In the genomic region with DNA sequence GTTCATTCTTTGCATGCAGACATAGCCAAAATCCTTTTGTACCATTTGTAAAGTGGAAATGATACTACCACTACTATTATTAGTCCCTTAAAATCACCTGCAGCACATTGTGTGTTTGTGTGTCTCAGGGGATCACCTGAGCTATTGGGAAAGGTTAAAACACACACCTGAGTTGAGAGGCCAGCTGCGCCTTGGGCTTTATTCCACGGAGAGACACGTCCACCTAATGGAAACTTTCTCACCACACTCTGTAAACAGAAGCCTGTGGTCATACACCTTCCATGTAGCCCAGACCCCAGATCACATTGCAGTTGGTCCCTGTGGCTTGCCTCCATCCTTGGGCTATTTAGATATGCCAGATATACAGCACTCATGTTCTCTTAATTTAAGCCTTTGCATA, we compare ENCODE assay signal across 23 cellular contexts.
"Had no signal": no experiment of that assay in that cellular context is flagged by ENCODE, and none has a peak within 500 bp of the region (broad histone marks: within the 10 kb centered on the region; RNA-seq: fewer than 3 reads in every experiment).

No MANE protein-coding gene starts in this region.

- ATAC-seq: activated T-cell treated with anti-CD3 and anti-CD28 coated beads, Interleukin-2, amount 50 U/mL, for 72 hours; K562; T-helper 17 cell; WTC11 had no signal

- H3K27ac ChIP-seq: adrenal gland had no signal

- H3K4me3 ChIP-seq: adrenal gland, K562 had no signal

- H3K9me3 ChIP-seq: adrenal gland had no signal

- H3K4me1 ChIP-seq: adrenal gland had no signal

- DNase-seq: activated CD4-positive, alpha-beta memory T cell treated with anti-CD3 and anti-CD28 coated beads for 36 hours; activated CD4-positive, alpha-beta T cell treated with anti-CD3 and anti-CD28 coated beads for 1 hour; activated CD4-positive, alpha-beta T cell treated with anti-CD3 and anti-CD28 coated beads, Interleukin-2, amount 10 ng/mL, durations not matched to agents 7 days and 5 days; activated CD8-positive, alpha-beta memory T cell treated with anti-CD3 and anti-CD28 coated beads for 24 hours; activated gamma-delta T cell treated with Interleukin-2 at 50 U/mL for 16 hours; activated naive CD4-positive, alpha-beta T cell treated with anti-CD3 and anti-CD28 coated beads, Interleukin-2, amount 50 U/mL, for 16 hours; activated naive CD8-positive, alpha-beta T cell treated with anti-CD3 and anti-CD28 coated beads, Interleukin-2, amount 10 ng/mL, durations not matched to agents 7 days and 5 days; activated T-cell treated with anti-CD3 and anti-CD28 coated beads, Interleukin-2, amount 50 U/mL, for 72 hours; adrenal gland; anterior cingulate cortex; central memory CD4-positive, alpha-beta T cell; Kasumi-1; NCI-H1105 treated with DMSO at 0.1 percent for 48 hours; NCI-H1694; NCI-H2029 treated with DMSO at 0.1 percent for 48 hours; NCI-H345; NCI-H510A; NCI-H526 treated with DMSO at 0.1 percent for 48 hours; SIG-M5; T-helper 17 cell; T-helper 9 cell had no signal

- H3K27me3 ChIP-seq: adrenal gland had no signal

- H3K36me3 ChIP-seq: adrenal gland had no signal
